Comparison of ENCODE assay signal across 2 cellular contexts in the genomic region with DNA sequence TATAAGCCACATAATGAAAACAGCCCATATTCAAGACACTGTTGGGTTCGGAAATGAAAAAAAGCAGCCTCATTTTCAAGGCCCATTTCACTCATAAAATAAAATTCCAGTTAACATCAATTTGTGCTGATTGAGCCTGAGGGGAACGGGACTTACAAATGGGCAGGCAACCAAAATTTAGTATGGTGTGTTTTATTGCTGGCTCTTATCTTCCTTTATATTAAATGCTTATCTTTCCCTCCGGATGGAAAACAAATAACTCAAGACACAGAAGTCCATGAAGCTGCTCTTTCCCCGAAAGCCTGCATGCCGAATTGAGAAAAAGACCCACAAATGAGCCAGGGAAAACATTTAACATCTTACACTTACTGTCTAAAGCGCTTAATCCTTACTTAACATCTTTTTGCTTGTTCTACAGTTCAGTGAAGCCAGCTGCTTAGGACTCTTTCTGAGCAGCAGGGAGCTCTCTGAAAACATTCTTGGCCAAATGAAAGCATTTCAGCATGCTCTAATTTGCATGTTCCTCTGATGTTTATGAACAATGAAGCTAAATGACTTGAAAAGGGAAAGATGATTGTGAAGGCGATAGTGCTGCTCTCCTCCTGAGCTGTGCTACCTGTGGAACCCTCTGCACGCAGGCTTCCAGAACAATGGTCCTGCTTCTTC.
TF ChIP-seq lines count a peak whose summit lies in the region.

No MANE protein-coding gene starts in this region.

TF ChIP-seq in GM23338, 12 proteins besides CTCF, POLR2A, EP300 and RAD21 (continues in another document):
- TF ChIP-seq ZNF331 (CRISPR knock-in tag; IDR thresholded peaks at IDR 0.05; ENCODE audit: low read depth) (no peak), POLR2AphosphoS5 (IDR thresholded peaks at IDR 0.05; ENCODE audit: low read depth) (no peak), CREB1 (CRISPR knock-in tag; IDR thresholded peaks at IDR 0.05; ENCODE audit: low read depth) (no peak), EZH2 (IDR thresholded peaks at IDR 0.05; ENCODE audit: low read depth, unreplicated experiment) (no peak), ZNF114 (CRISPR knock-in tag; IDR thresholded peaks at IDR 0.05) (no peak), EZH2phosphoT487 (IDR thresholded peaks at IDR 0.05; ENCODE audit: unreplicated experiment) (no peak), NANOG (IDR thresholded peaks at IDR 0.05; ENCODE audit: borderline replicate concordance) (no peak), STAT1 (IDR thresholded peaks at IDR 0.05; ENCODE audit: unreplicated experiment) (no peak), JUNB (IDR thresholded peaks at IDR 0.05; ENCODE audit: unreplicated experiment) (no peak)
- TF ChIP-seq, protein P1, sequence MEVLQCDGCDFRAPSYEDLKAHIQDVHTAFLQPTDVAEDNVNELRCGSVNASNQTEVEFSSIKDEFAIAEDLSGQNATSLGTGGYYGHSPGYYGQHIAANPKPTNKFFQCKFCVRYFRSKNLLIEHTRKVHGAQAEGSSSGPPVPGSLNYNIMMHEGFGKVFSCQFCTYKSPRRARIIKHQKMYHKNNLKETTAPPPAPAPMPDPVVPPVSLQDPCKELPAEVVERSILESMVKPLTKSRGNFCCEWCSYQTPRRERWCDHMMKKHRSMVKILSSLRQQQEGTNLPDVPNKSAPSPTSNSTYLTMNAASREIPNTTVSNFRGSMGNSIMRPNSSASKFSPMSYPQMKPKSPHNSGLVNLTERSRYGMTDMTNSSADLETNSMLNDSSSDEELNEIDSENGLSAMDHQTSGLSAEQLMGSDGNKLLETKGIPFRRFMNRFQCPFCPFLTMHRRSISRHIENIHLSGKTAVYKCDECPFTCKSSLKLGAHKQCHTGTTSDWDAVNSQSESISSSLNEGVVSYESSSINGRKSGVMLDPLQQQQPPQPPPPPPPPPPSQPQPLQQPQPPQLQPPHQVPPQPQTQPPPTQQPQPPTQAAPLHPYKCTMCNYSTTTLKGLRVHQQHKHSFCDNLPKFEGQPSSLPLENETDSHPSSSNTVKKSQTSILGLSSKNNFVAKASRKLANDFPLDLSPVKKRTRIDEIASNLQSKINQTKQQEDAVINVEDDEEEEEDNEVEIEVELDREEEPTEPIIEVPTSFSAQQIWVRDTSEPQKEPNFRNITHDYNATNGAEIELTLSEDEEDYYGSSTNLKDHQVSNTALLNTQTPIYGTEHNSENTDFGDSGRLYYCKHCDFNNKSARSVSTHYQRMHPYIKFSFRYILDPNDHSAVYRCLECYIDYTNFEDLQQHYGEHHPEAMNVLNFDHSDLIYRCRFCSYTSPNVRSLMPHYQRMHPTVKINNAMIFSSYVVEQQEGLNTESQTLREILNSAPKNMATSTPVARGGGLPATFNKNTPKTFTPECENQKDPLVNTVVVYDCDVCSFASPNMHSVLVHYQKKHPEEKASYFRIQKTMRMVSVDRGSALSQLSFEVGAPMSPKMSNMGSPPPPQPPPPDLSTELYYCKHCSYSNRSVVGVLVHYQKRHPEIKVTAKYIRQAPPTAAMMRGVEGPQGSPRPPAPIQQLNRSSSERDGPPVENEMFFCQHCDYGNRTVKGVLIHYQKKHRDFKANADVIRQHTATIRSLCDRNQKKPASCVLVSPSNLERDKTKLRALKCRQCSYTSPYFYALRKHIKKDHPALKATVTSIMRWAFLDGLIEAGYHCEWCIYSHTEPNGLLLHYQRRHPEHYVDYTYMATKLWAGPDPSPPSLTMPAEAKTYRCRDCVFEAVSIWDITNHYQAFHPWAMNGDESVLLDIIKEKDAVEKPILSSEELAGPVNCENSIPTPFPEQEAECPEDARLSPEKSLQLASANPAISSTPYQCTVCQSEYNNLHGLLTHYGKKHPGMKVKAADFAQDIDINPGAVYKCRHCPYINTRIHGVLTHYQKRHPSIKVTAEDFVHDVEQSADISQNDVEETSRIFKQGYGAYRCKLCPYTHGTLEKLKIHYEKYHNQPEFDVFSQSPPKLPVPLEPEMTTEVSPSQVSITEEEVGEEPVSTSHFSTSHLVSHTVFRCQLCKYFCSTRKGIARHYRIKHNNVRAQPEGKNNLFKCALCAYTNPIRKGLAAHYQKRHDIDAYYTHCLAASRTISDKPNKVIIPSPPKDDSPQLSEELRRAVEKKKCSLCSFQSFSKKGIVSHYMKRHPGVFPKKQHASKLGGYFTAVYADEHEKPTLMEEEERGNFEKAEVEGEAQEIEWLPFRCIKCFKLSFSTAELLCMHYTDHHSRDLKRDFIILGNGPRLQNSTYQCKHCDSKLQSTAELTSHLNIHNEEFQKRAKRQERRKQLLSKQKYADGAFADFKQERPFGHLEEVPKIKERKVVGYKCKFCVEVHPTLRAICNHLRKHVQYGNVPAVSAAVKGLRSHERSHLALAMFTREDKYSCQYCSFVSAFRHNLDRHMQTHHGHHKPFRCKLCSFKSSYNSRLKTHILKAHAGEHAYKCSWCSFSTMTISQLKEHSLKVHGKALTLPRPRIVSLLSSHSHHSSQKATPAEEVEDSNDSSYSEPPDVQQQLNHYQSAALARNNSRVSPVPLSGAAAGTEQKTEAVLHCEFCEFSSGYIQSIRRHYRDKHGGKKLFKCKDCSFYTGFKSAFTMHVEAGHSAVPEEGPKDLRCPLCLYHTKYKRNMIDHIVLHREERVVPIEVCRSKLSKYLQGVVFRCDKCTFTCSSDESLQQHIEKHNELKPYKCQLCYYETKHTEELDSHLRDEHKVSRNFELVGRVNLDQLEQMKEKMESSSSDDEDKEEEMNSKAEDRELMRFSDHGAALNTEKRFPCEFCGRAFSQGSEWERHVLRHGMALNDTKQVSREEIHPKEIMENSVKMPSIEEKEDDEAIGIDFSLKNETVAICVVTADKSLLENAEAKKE (CRISPR knock-in tag; IDR thresholded peaks at IDR 0.05): no peak
- TF ChIP-seq, protein P2, sequence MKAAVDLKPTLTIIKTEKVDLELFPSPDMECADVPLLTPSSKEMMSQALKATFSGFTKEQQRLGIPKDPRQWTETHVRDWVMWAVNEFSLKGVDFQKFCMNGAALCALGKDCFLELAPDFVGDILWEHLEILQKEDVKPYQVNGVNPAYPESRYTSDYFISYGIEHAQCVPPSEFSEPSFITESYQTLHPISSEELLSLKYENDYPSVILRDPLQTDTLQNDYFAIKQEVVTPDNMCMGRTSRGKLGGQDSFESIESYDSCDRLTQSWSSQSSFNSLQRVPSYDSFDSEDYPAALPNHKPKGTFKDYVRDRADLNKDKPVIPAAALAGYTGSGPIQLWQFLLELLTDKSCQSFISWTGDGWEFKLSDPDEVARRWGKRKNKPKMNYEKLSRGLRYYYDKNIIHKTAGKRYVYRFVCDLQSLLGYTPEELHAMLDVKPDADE (IDR thresholded peaks at IDR 0.05): no peak

TF ChIP-seq in SK-N-SH, 30 proteins besides CTCF, POLR2A, EP300 and RAD21:
- no peak for TF ChIP-seq ELF1 (IDR thresholded peaks at IDR 0.05)
- TF ChIP-seq MXI1 (IDR thresholded peaks at IDR 0.05; ENCODE audit: low read depth, low read length): no peak
- no peak for TF ChIP-seq NFIC (IDR thresholded peaks at IDR 0.05; ENCODE audit: borderline replicate concordance)
- TF ChIP-seq, protein P3, sequence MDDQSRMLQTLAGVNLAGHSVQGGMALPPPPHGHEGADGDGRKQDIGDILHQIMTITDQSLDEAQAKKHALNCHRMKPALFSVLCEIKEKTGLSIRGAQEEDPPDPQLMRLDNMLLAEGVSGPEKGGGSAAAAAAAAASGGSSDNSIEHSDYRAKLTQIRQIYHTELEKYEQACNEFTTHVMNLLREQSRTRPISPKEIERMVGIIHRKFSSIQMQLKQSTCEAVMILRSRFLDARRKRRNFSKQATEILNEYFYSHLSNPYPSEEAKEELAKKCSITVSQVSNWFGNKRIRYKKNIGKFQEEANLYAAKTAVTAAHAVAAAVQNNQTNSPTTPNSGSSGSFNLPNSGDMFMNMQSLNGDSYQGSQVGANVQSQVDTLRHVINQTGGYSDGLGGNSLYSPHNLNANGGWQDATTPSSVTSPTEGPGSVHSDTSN (IDR thresholded peaks at IDR 0.05): no peak
- TF ChIP-seq FOXJ3 (CRISPR knock-in tag; IDR thresholded peaks at IDR 0.05): 0 out of 2 replicates have a peak, but pooled peaks have one; percentile 36
- 0 out of 2 replicates have a peak, but pooled peaks have one; percentile 8 for TF ChIP-seq TCF12 (IDR thresholded peaks at IDR 0.05)
- no peak for TF ChIP-seq SMC3 (IDR thresholded peaks at IDR 0.05; ENCODE audit: low read depth, low read length)
- no peak for TF ChIP-seq MEF2A (IDR thresholded peaks at IDR 0.05; ENCODE audit: borderline replicate concordance, low read depth)
- peak; percentile 78 for TF ChIP-seq GATA2 (CRISPR knock-in tag; IDR thresholded peaks at IDR 0.05)
- peak; percentile 91 for TF ChIP-seq RCOR1 (IDR thresholded peaks at IDR 0.05; ENCODE audit: low read length)
TF ChIP-seq in SK-N-SH: peak in this region for 4.
